In genomic region chr13:26983533-26984315, GRCh38 we compare ENCODE assay signal across 10 cellular contexts.
A peak's percentile ranks its signal among the peaks of the same experiment; 100 is the strongest.
DNase-seq lines count a peak whose midpoint lies in the region; ATAC-seq and TF ChIP-seq lines count a peak whose summit lies in the region.
"Had no signal": no experiment of that assay in that cellular context is flagged by ENCODE, and none has a peak within 500 bp of the region (broad histone marks: within the 10 kb centered on the region; RNA-seq: fewer than 3 reads in every experiment).

No MANE protein-coding gene starts in this region.

- H3K9ac ChIP-seq in BLaER1: no peak overlapping the region

- H3K27ac ChIP-seq in BLaER1: no peak overlapping the region
- peak overlapping the region; percentile 34 for H3K27ac ChIP-seq in epithelial cell of prostate
- H3K27ac ChIP-seq in osteoblast (ENCODE audit: low read depth, low read length): peak overlapping the region; percentile 89
- no peak overlapping the region for H3K27ac ChIP-seq in caudate nucleus (ENCODE audit: low read depth, low read length)
- H3K27ac ChIP-seq: SK-N-MC had no signal

- H3K27me3 ChIP-seq in BLaER1 (no peaks in the 10 kb centered on the region), osteoblast (ENCODE audit: insufficient read depth, low read length) (no peaks in the 10 kb centered on the region)

- no peak for TF ChIP-seq POLR2A in NB4 (IDR thresholded peaks at IDR 0.05; ENCODE audit: extremely low read depth, insufficient read length)

- peak overlapping the region; percentile 76 for H2AFZ ChIP-seq in osteoblast (ENCODE audit: low read length)

- H3K9me3 ChIP-seq in BLaER1: no peaks in the 10 kb centered on the region
- no peaks in the 10 kb centered on the region for H3K9me3 ChIP-seq in osteoblast (ENCODE audit: low read depth, low read length)

- H3K4me3 ChIP-seq in BLaER1: no peak overlapping the region
- H3K4me3 ChIP-seq in NB4 (ENCODE audit: low read depth, low read length): peak overlapping the region; percentile 44
- H3K4me3 ChIP-seq in osteoblast (ENCODE audit: insufficient read depth, low read length): peak overlapping the region; percentile 54
- H3K4me3 ChIP-seq: SK-N-MC had no signal

- H3K4me2 ChIP-seq in BLaER1 (peak overlapping the region; percentile 22; the same call in 1 of the 2 replicates), osteoblast (ENCODE audit: insufficient read depth, low read length) (peak overlapping the region; percentile 79)

- no peaks in the 10 kb centered on the region for H3K79me2 ChIP-seq in osteoblast (ENCODE audit: insufficient read depth, low read length)

- H3K36me3 ChIP-seq in BLaER1 (no peaks in the 10 kb centered on the region), osteoblast (ENCODE audit: insufficient read depth, low read length) (no peaks in the 10 kb centered on the region)

- TF ChIP-seq CTCF in NB4 (IDR thresholded peaks at IDR 0.05; ENCODE audit: low read depth, low read length): no peak
- TF ChIP-seq CTCF in osteoblast (IDR thresholded peaks at IDR 0.05; ENCODE audit: extremely low read depth, low read depth, low read length): no peak

- H3K4me1 ChIP-seq in BLaER1 (peaks cover 13% of the 10 kb centered on the region), osteoblast (ENCODE audit: insufficient read depth, low read length) (peaks cover 28% of the 10 kb centered on the region)

- intact Hi-C loops in head of caudate nucleus (cut with DNase I): loop anchor here (2.0 kb wide), 1 partner anchor 375 kb away; no protein-coding TSS in a partner anchor

- ATAC-seq in GM21528 (IDR thresholded peaks at IDR 0.05; ENCODE audit: low FRiP score, unreplicated experiment): no peak

- DNase-seq in NB4 (ENCODE audit: low read depth) (peak; percentile 89), epithelial cell of prostate (ENCODE audit: low read depth, low spot score) (no peak), osteoblast (ENCODE audit: insufficient read length, low spot score, missing footprints) (no peak), NCI-H2227 treated with DMSO at 0.1 percent for 48 hours (lab: John Stamatoyannopoulos, UW) (no peak), head of caudate nucleus (no peak), caudate nucleus (lab: John Stamatoyannopoulos, UW) (no peak)
- DNase-seq: NCI-H2171 treated with DMSO at 0.1 percent for 48 hours had no signal

- no peaks in the 10 kb centered on the region for H4K20me1 ChIP-seq in BLaER1
- H4K20me1 ChIP-seq in osteoblast (ENCODE audit: insufficient read depth, low read length): no peaks in the 10 kb centered on the region

Comparison
In these comparisons a context has a peak if more than half of its experiments do, and no peak if none do; other contexts are left out.
1. H3K27ac ChIP-seq: peak in epithelial cell of prostate (single experiment) and osteoblast (single experiment); none in BLaER1 (single experiment) and caudate nucleus (single experiment).